ENCODE assay signal across 11 cellular contexts in genomic region chr1:198734323-198735008, GRCh38.
DNase-seq lines count a peak whose midpoint lies in the region; ATAC-seq and TF ChIP-seq lines count a peak whose summit lies in the region.
"Had no signal": no experiment of that assay in that cellular context is flagged by ENCODE, and none has a peak within 500 bp of the region (broad histone marks: within the 10 kb centered on the region; RNA-seq: fewer than 3 reads in every experiment).

No MANE protein-coding gene starts in this region.

- H3K27ac Mint-ChIP-seq in CD4-positive, alpha-beta T cell = peak overlapping the region; percentile 57
- H3K27ac Mint-ChIP-seq: nephron had no signal

- no peaks in the 10 kb centered on the region for H3K27me3 Mint-ChIP-seq in CD4-positive, alpha-beta T cell

- CTCF ChIA-PET in CD4-positive, alpha-beta T cell (lab: Charles Lee) = interaction anchor here (1.2 kb wide), 1 partner anchor 34 kb away, joined by 3 read pairs; no protein-coding TSS in a partner anchor

- ATAC-seq in CD4-positive, alpha-beta T cell (ENCODE audit: poor library complexity) = no peak
- ATAC-seq in GM19023 (IDR thresholded peaks at IDR 0.05; ENCODE audit: unreplicated experiment) = peak; percentile 74
- peak; percentile 96 for ATAC-seq in HG02884 (IDR thresholded peaks at IDR 0.05; ENCODE audit: unreplicated experiment)

- DNase-seq in CD4-positive, alpha-beta T cell = no peak
- no peak for DNase-seq in SK-N-MC (ENCODE audit: low read depth, low spot score)
- no peak for DNase-seq in DMS79 treated with DMSO at 0.1 percent for 48 hours (lab: John Stamatoyannopoulos, UW)
- DNase-seq in amniotic stem cell (lab: John Stamatoyannopoulos, UW) = no peak
- DNase-seq in stimulated activated CD4-positive, alpha-beta T cell treated with anti-CD3 and anti-CD28 coated beads, Interleukin-2, amount 100 ng/mL, for 24 hours = no peak
- no peak for DNase-seq in NCI-H2029 treated with DMSO at 0.1 percent for 48 hours (lab: John Stamatoyannopoulos, UW)
- DNase-seq: activated gamma-delta T cell treated with Interleukin-2 at 50 U/mL for 16 hours had no signal

- no peak overlapping the region for H3K27ac ChIP-seq in CD4-positive, alpha-beta T cell (ENCODE audit: low read depth, low read length)
- peak overlapping the region; percentile 32; the same call in 1 of the 2 replicates for H3K27ac ChIP-seq in SK-N-MC
- H3K27ac ChIP-seq: BLaER1 treated with 17β-estradiol and CSF1 and Interleukin-3, amounts not matched to agents 10 nM and 100 nM had no signal

- intact Hi-C loops in CD4-positive, alpha-beta T cell (cut with DNase I, micrococcal nuclease) = loop anchor here in 1 of 2 experiments (2.0 kb wide), 1 partner anchor 14 kb away; no protein-coding TSS in a partner anchor

- H3K9me3 Mint-ChIP-seq in CD4-positive, alpha-beta T cell = peaks cover 7% of the 10 kb centered on the region

- peaks cover 78% of the 10 kb centered on the region for H3K4me1 Mint-ChIP-seq in CD4-positive, alpha-beta T cell (ENCODE audit: low read depth)
- H3K4me1 Mint-ChIP-seq: nephron had no signal

- H3K4me3 Mint-ChIP-seq in CD4-positive, alpha-beta T cell = no peak overlapping the region
- H3K4me3 Mint-ChIP-seq: nephron had no signal

- no peaks in the 10 kb centered on the region for H3K9me3 ChIP-seq in CD4-positive, alpha-beta T cell (ENCODE audit: control insufficient read depth, low read length)
- H3K9me3 ChIP-seq in SK-N-MC (ENCODE audit: low read depth, low read length) = peaks cover 5% of the 10 kb centered on the region; the same call in 1 of the 2 replicates

- no peak overlapping the region for H3K4me3 ChIP-seq in SK-N-MC
- H3K4me3 ChIP-seq: BLaER1 treated with 17β-estradiol and CSF1 and Interleukin-3, amounts not matched to agents 10 nM and 100 nM had no signal

- peaks cover 14% of the 10 kb centered on the region; the same call in 1 of the 2 replicates for H3K36me3 ChIP-seq in SK-N-MC (ENCODE audit: insufficient read depth, low read length)

- H3K9ac ChIP-seq in SK-N-MC (ENCODE audit: insufficient read length) = no peak overlapping the region
- H3K9ac ChIP-seq: BLaER1 treated with 17β-estradiol and CSF1 and Interleukin-3, amounts not matched to agents 10 nM and 100 nM had no signal

- no peak for TF ChIP-seq CTCF in CD4-positive, alpha-beta T cell (IDR thresholded peaks at IDR 0.05)

- peaks cover 96% of the 10 kb centered on the region for H3K36me3 Mint-ChIP-seq in CD4-positive, alpha-beta T cell (ENCODE audit: low read depth)

- POLR2A ChIA-PET in CD4-positive, alpha-beta T cell (lab: Charles Lee) = interaction anchor here (1.2 kb wide), 1 partner anchor 11 kb away, joined by 3 read pairs; no protein-coding TSS in a partner anchor

- H3K27me3 ChIP-seq in CD4-positive, alpha-beta T cell (ENCODE audit: control insufficient read depth, insufficient read depth, low read length) = no peaks in the 10 kb centered on the region
- H3K27me3 ChIP-seq: BLaER1 treated with 17β-estradiol and CSF1 and Interleukin-3, amounts not matched to agents 10 nM and 100 nM had no signal
